In the genomic region with DNA sequence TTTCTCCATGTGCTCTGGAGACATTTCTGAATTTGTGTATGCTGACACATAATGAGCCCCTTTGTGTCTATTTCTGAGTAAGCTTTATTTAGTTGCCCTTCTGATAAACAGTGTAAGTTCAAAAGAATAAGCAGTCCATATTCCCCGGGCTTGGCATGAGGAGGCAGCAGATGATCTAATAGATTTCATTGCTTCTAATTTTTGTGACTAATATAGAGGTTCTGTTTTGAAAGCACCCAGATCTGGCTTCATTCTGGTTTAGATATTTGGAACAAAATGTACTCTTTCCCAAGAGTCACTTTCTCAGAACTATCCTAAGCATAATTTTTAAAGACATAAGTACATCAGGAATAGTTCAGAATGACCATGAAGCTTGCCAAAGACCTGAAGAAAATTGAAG, we compare ENCODE assay signal across 13 cellular contexts.
DNase-seq lines count a peak whose midpoint lies in the region; ATAC-seq and TF ChIP-seq lines count a peak whose summit lies in the region.
"Had no signal": no experiment of that assay in that cellular context is flagged by ENCODE, and none has a peak within 500 bp of the region (broad histone marks: within the 10 kb centered on the region; RNA-seq: fewer than 3 reads in every experiment).

No MANE protein-coding gene starts in this region.

- peak in 3 of 4 donors; percentile 24 to 58 (median 36) for ATAC-seq in heart left ventricle

- DNase-seq in GM03348 (ENCODE audit: low spot score) (peak; percentile 15), astrocyte of the spinal cord (ENCODE audit: low read depth, low spot score) (peak; percentile 32), heart left ventricle (no peak), RWPE1 (ENCODE audit: low spot score) (no peak), DMS53 (lab: John Stamatoyannopoulos, UW) (no peak), GM13977 (ENCODE audit: low spot score) (no peak), Karpas-422 (no peak)
- DNase-seq: activated CD4-positive, alpha-beta memory T cell treated with anti-CD3 and anti-CD28 coated beads for 36 hours; effector CD8-positive, alpha-beta T cell; GDM1; T-helper 2 cell had no signal

- in situ Hi-C loops in astrocyte of the spinal cord (cut with HindIII; ENCODE audit: low sequenced_read_pairs) = no loop called here
- in situ Hi-C loops in GM13977 (cut with MboI; ENCODE audit: low pct_unique_long_range_greater_than_20kb, low sequenced_read_pairs, unreplicated experiment) = no loop called here

- H3K27ac ChIP-seq in heart left ventricle (peak overlapping the region in 2 of 12 donors; percentile 22 to 62), RWPE1 (no peak overlapping the region), Karpas-422 (ENCODE audit: low read length) (no peak overlapping the region)
- H3K27ac ChIP-seq: BLaER1 had no signal

- no peaks in the 10 kb centered on the region for H4K20me1 ChIP-seq in Karpas-422 (ENCODE audit: insufficient read depth, low read depth, low read length)
- H4K20me1 ChIP-seq: BLaER1 had no signal

- no peaks in the 10 kb centered on the region for H3K9me2 ChIP-seq in Karpas-422 (replicated peaks; ENCODE audit: insufficient read depth, low read length)

- intact Hi-C loops in heart left ventricle (cut with DNase I) = loop anchor here in 1 of 10 donors (5.0 kb wide), 1 partner anchor 123 kb away; no protein-coding TSS in a partner anchor

- no peak for TF ChIP-seq CTCF in astrocyte of the spinal cord (IDR thresholded peaks at IDR 0.05; ENCODE audit: low read depth, low read length)
- no peak for TF ChIP-seq CTCF in heart left ventricle (IDR thresholded peaks at IDR 0.05)
- no peak for TF ChIP-seq CTCF in RWPE1 (conservative IDR thresholded peaks at IDR 0.05; ENCODE audit: low read depth)
- no peak for TF ChIP-seq CTCF in GM13977 (IDR thresholded peaks at IDR 0.05; ENCODE audit: extremely low read depth, insufficient read depth, missing control alignments)

- no peak overlapping the region for H2AFZ ChIP-seq in Karpas-422 (ENCODE audit: low read length)

- POLR2A ChIA-PET in RWPE1 (lab: Yijun Ruan, JAX; ENCODE audit: low non-redundant PET) = no interaction called here

- WGBS in heart left ventricle, 4 donors = 0 to 26% (median 4%) methylated on average over 1 of the region's 1 CpG

- H3K4me3 ChIP-seq in astrocyte of the spinal cord (ENCODE audit: low read depth, low read length) (no peak overlapping the region), heart left ventricle (no peak overlapping the region), skeletal muscle satellite cell (ENCODE audit: low read length) (no peak overlapping the region), Karpas-422 (ENCODE audit: low read length) (no peak overlapping the region)
- H3K4me3 ChIP-seq: BLaER1 had no signal

- CTCF ChIA-PET in RWPE1 (lab: Yijun Ruan, JAX) = no interaction called here

- peaks cover 0 to 15% (median 0%) of the 10 kb centered on the region in 12 donors for H3K4me1 ChIP-seq in heart left ventricle
- H3K4me1 ChIP-seq in skeletal muscle satellite cell (ENCODE audit: control insufficient read depth, insufficient read depth, low read length) = peaks cover 27% of the 10 kb centered on the region
- no peaks in the 10 kb centered on the region for H3K4me1 ChIP-seq in Karpas-422 (ENCODE audit: low read length)
- H3K4me1 ChIP-seq: BLaER1 had no signal

- H3K27me3 ChIP-seq in heart left ventricle = no peaks in the 10 kb centered on the region
- H3K27me3 ChIP-seq in skeletal muscle satellite cell (ENCODE audit: control insufficient read depth, insufficient read depth, low read length) = no peaks in the 10 kb centered on the region
- H3K27me3 ChIP-seq in Karpas-422 (ENCODE audit: low read length) = no peaks in the 10 kb centered on the region
- H3K27me3 ChIP-seq: BLaER1 had no signal

- TF ChIP-seq POLR2A in heart left ventricle (IDR thresholded peaks at IDR 0.05) = no peak

- H3K4me2 ChIP-seq in skeletal muscle satellite cell (ENCODE audit: low read length) (peak overlapping the region; percentile 22), Karpas-422 (ENCODE audit: low read depth, low read length, poor library complexity, severe bottlenecking) (no peak overlapping the region)
- H3K4me2 ChIP-seq: BLaER1 had no signal

- H3K79me2 ChIP-seq in Karpas-422 (ENCODE audit: low read length) = no peaks in the 10 kb centered on the region

- H3K9me3 ChIP-seq in heart left ventricle (no peaks in the 10 kb centered on the region), skeletal muscle satellite cell (replicated peaks; ENCODE audit: low read length) (no peaks in the 10 kb centered on the region), Karpas-422 (ENCODE audit: low read length) (no peaks in the 10 kb centered on the region)
- H3K9me3 ChIP-seq: BLaER1 had no signal

- H3K9ac ChIP-seq in skeletal muscle satellite cell (ENCODE audit: low read depth, low read length) = peak overlapping the region; percentile 39
- no peak overlapping the region for H3K9ac ChIP-seq in Karpas-422 (ENCODE audit: low read length)
- H3K9ac ChIP-seq: BLaER1 had no signal

- no peaks in the 10 kb centered on the region for H3K36me3 ChIP-seq in heart left ventricle
- H3K36me3 ChIP-seq in skeletal muscle satellite cell (ENCODE audit: insufficient read depth, low read length) = no peaks in the 10 kb centered on the region
- no peaks in the 10 kb centered on the region for H3K36me3 ChIP-seq in Karpas-422 (ENCODE audit: insufficient read depth, low read length)
- H3K36me3 ChIP-seq: BLaER1 had no signal

Comparison
In these comparisons a context has a peak if more than half of its experiments do, and no peak if none do; other contexts are left out.
1. DNase-seq: peak in GM03348 (single experiment) and astrocyte of the spinal cord (single experiment); none in heart left ventricle (0 of 5), RWPE1 (single experiment), DMS53 (single experiment), GM13977 (single experiment) and Karpas-422 (single experiment).